ENCODE assay signal across 24 cellular contexts in the genomic region with DNA sequence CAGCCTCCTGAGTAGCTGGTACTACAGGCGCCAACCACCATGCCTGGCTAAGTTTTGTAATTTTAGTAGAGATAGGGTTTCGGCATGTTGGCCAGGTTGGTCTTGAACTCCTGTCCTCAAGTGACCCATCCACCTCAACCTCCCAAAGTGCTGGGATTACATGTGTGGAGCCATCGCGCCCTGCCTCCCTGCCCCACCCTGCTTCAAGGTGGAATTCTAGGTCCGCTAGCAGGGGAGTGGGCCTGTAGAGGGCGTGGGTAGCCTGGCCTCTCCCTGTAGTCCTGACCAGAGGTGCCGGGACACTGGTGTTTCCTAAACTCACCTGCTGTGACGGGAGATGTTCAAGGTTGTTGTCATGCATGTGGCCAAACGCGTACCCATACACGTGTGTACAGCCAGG. TPM values are rescaled to one million over a fixed set of nuclear protein-coding genes. Genes with fewer than 3 reads are reported as not detected.
DNase-seq lines count a peak whose midpoint lies in the region; FAIRE-seq and TF ChIP-seq lines count a peak whose summit lies in the region.
"Had no signal": no experiment of that assay in that cellular context is flagged by ENCODE, and none has a peak within 500 bp of the region (broad histone marks: within the 10 kb centered on the region; RNA-seq: fewer than 3 reads in every experiment).

No MANE protein-coding gene starts in this region.

- H3K14ac ChIP-seq in H1 (ENCODE audit: insufficient read length) = no peak overlapping the region

- no peak for TF ChIP-seq POLR2A in H1 (IDR thresholded peaks at IDR 0.05; ENCODE audit: control extremely low read depth in 1 of 2, low read depth in 2 of 2, low read length in 2 of 2)

- no peak overlapping the region for H3K4ac ChIP-seq in H1 (replicated peaks; ENCODE audit: insufficient read length, low read depth, low read length)

- H3K27ac ChIP-seq in HEK293 (ENCODE audit: extremely low read depth, low read depth, low read length) (no peak overlapping the region), H1 (ENCODE audit: low read depth, low read length) (no peak overlapping the region), small intestine (ENCODE audit: low read depth in 1 of 2, low read length in 1 of 2) (no peak overlapping the region)
- H3K27ac ChIP-seq: BLaER1, PC-9, SJSA1 had no signal

- H2AK5ac ChIP-seq in H1 (ENCODE audit: low read depth, low read length) = no peak overlapping the region

- TF ChIP-seq EP300 in H1 (IDR thresholded peaks at IDR 0.05; ENCODE audit: borderline replicate concordance in 1 of 2, low read depth in 2 of 2, low read length in 2 of 2) = no peak

- no peak overlapping the region for H3K23ac ChIP-seq in H1 (ENCODE audit: insufficient read length)

- TF ChIP-seq RAD21 in H1 (IDR thresholded peaks at IDR 0.05 in 1 of 2, conservative IDR thresholded peaks at IDR 0.05 in 1 of 2; ENCODE audit: low read depth in 2 of 2, low read length in 2 of 2) = peak in 1 of 2 experiments; percentile 17; a peak in 1 of 4 replicates

- H3K56ac ChIP-seq in H1 (replicated peaks; ENCODE audit: insufficient read length, low read depth, low read length) = no peak overlapping the region

- no peak overlapping the region for H2BK120ac ChIP-seq in H1 (replicated peaks; ENCODE audit: low read depth, low read length)

- no peak overlapping the region for H4K91ac ChIP-seq in H1 (replicated peaks; ENCODE audit: insufficient read length, low read length)

- 71% methylated on average over 8 of the region's 11 CpGs; no CpG with 5 or more reads in 1 of the 2 experiments for WGBS in H1 (ENCODE audit: extremely low coverage in 1 of 2, insufficient coverage in 1 of 2, insufficient read length in 1 of 2, insufficient replicate concordance in 2 of 2, low coverage in 1 of 2, low lambda C conversion rate in 2 of 2, missing lambda C conversion rate in 1 of 2), 2 experiments
- 86 to 89% (median 87%) methylated on average over 11 of the region's 11 CpGs for WGBS in small intestine, 3 donors

- H4K8ac ChIP-seq in H1 (ENCODE audit: extremely low read depth, insufficient read depth, low read length) = no peak overlapping the region

- H2BK12ac ChIP-seq in H1 (ENCODE audit: low read depth, low read length) = no peak overlapping the region

- FAIRE-seq in H1 (lab: Jason Lieb, UNC) (no peak), small intestine (lab: Jason Lieb, UNC) (no peak)
- FAIRE-seq: A204.1, GM12892, H54 had no signal

- no peaks in the 10 kb centered on the region for H3K23me2 ChIP-seq in H1 (ENCODE audit: low read depth, low read length)

- POLR2A ChIA-PET in HEK293 (lab: Yijun Ruan, JAX) (no interaction called here), H1 (lab: Charles Lee; ENCODE audit: partially characterized antibody) (no interaction called here)

- H3K4me3 ChIP-seq in HEK293 (ENCODE audit: low read depth, low read length) (no peak overlapping the region), H1 (ENCODE audit: extremely low read depth in 1 of 4, insufficient read depth in 2 of 4, low read depth in 3 of 4, low read length in 4 of 4) (no peak overlapping the region), small intestine (ENCODE audit: low read depth in 1 of 2, low read length in 2 of 2) (no peak overlapping the region)
- H3K4me3 ChIP-seq: BLaER1, PC-9, SJSA1 had no signal

- TF ChIP-seq CTCF in HEK293 (tag by site-specific recombination; IDR thresholded peaks at IDR 0.05) (no peak), H1 (IDR thresholded peaks at IDR 0.05; ENCODE audit: control extremely low read depth in 1 of 3, insufficient read depth in 1 of 3, low read depth in 1 of 3, low read length in 3 of 3) (peak in 2 of 3 experiments; percentile 28 to 36; a peak in 2 of 4 replicates)

- no peak overlapping the region for H2BK20ac ChIP-seq in H1 (ENCODE audit: low read length)

- no peak overlapping the region for H2AFZ ChIP-seq in H1 (ENCODE audit: low read length)
- H2AFZ ChIP-seq: PC-9 had no signal

- no peak overlapping the region; the same call in 1 of the 2 replicates for H2BK15ac ChIP-seq in H1 (ENCODE audit: low read length)

- H3K18ac ChIP-seq in H1 (ENCODE audit: extremely low read depth, low read length) = no peak overlapping the region

- no peak overlapping the region for H3K4me2 ChIP-seq in H1 (ENCODE audit: insufficient read depth in 1 of 2, low read depth in 2 of 2, low read length in 2 of 2)
- H3K4me2 ChIP-seq: BLaER1, PC-9 had no signal

- CTCF ChIA-PET in HEK293 (lab: Yijun Ruan, JAX) (interaction anchor here (0.6 kb wide), 1 partner anchor 52 kb away, joined by 3 read pairs; no protein-coding TSS in a partner anchor), H1 (lab: Charles Lee; ENCODE audit: partially characterized antibody) (no interaction called here)

- H3K27me3 ChIP-seq in H1 (replicated peaks in 1 of 4; ENCODE audit: control insufficient read depth in 3 of 4, extremely low read depth in 1 of 4, insufficient read depth in 3 of 4, low read length in 3 of 4) (peaks cover 0 to 6% (median 0%) of the 10 kb centered on the region in 4 experiments; a peak in 1 of 7 replicates), small intestine (ENCODE audit: control insufficient read depth in 2 of 2, insufficient read depth in 2 of 2, low read length in 2 of 2) (no peaks in the 10 kb centered on the region)
- H3K27me3 ChIP-seq: BLaER1 had no signal

- no peak overlapping the region for H3K9ac ChIP-seq in H1 (replicated peaks in 1 of 4; ENCODE audit: extremely low read depth in 1 of 4, low read depth in 3 of 4, low read length in 3 of 4)
- H3K9ac ChIP-seq: BLaER1 had no signal

- H4K20me1 ChIP-seq in H1 (replicated peaks in 1 of 2; ENCODE audit: control insufficient read depth in 1 of 2, insufficient read depth in 2 of 2, low read length in 2 of 2) = no peaks in the 10 kb centered on the region
- H4K20me1 ChIP-seq: BLaER1 had no signal

- H3K36me3 ChIP-seq in HEK293 (ENCODE audit: control insufficient read depth in 2 of 2, insufficient read depth in 1 of 2, low read length in 2 of 2) (no peaks in the 10 kb centered on the region), H1 (ENCODE audit: control insufficient read depth in 2 of 4, insufficient read depth in 4 of 4, low read length in 3 of 4) (no peaks in the 10 kb centered on the region), small intestine (ENCODE audit: control insufficient read depth in 2 of 2, insufficient read depth in 2 of 2, low read length in 2 of 2) (no peaks in the 10 kb centered on the region)
- H3K36me3 ChIP-seq: BLaER1, SJSA1 had no signal

- H4K5ac ChIP-seq in H1 (ENCODE audit: insufficient read length, low read depth, low read length) = no peak overlapping the region

- H3K79me2 ChIP-seq in H1 (ENCODE audit: control insufficient read depth in 1 of 2, insufficient read depth in 2 of 2, low read length in 2 of 2) = no peaks in the 10 kb centered on the region

- DNase-seq in H1 (ENCODE audit: low read depth in 1 of 2, low spot score in 2 of 2) = no peak
- no peak for DNase-seq in small intestine
- DNase-seq in stimulated activated CD4-positive, alpha-beta T cell treated with anti-CD3 and anti-CD28 coated beads, Interleukin-15, amount 100 ng/mL, for 24 hours = no peak
- DNase-seq: CD4-positive, CD25-positive, alpha-beta regulatory T cell; DMS153; DND-41; Karpas-422; NCI-H1092; NCI-H1417 treated with DMSO at 0.1 percent for 48 hours; NCI-H1694 treated with DMSO at 0.1 percent for 48 hours; NCI-H2081; NCI-H2227 treated with DMSO at 0.1 percent for 48 hours; NCI-H526 treated with DMSO at 0.1 percent for 48 hours; PC-9 had no signal

- H3K79me1 ChIP-seq in H1 (ENCODE audit: low read depth, low read length) = no peaks in the 10 kb centered on the region

- H3K4me1 ChIP-seq in HEK293 (ENCODE audit: control insufficient read depth, insufficient read depth, low read length) (no peaks in the 10 kb centered on the region), H1 (replicated peaks in 1 of 4; ENCODE audit: control insufficient read depth in 3 of 4, insufficient read depth in 4 of 4, low read length in 3 of 4) (no peaks in the 10 kb centered on the region), small intestine (ENCODE audit: control insufficient read depth in 2 of 2, insufficient read depth in 1 of 2, low read depth in 1 of 2, low read length in 1 of 2) (no peaks in the 10 kb centered on the region)
- H3K4me1 ChIP-seq: BLaER1, SJSA1 had no signal

- H3K9me3 ChIP-seq in HEK293 (ENCODE audit: control insufficient read depth, insufficient read depth, low read depth, low read length) (no peaks in the 10 kb centered on the region), H1 (ENCODE audit: insufficient read depth in 2 of 2, low read depth in 1 of 2, low read length in 1 of 2) (no peaks in the 10 kb centered on the region), small intestine (ENCODE audit: control insufficient read depth, low read depth) (no peaks in the 10 kb centered on the region)
- H3K9me3 ChIP-seq: BLaER1, SJSA1 had no signal

- no peak overlapping the region for H2BK5ac ChIP-seq in H1 (ENCODE audit: low read depth, low read length)

RNA-seq across cellular contexts. Expression of a gene that starts 0.4 kb away (rescaled TPM):
- total RNA-seq in H1 (2021; fragmentation: NEBNext Ultra II Directional; extraction: Animal tissue kit (Norgen Biotek cat#: 25700)) = 0.77 TPM in 1 of 2 replicates, not detected in the other
- polyA plus RNA-seq in H1 (2011; rRNA removed) (0.50 and 0.72 TPM in 2 replicates), small intestine (1 to 10 TPM in 1 of 3 donors, under 1 TPM in 2; 0.34 to 2.7 (median 0.54) TPM)
- polyA plus RNA-seq in H1 (2011; cell fraction: cytosol; rRNA removed) = 0.97 TPM
- 2.2 TPM for polyA plus RNA-seq in H1 (2011; cell fraction: nucleus; rRNA removed)
- polyA plus RNA-seq in H1 (2012, experiment 1 of 2) = 0.55 to 1.2 TPM (median 0.88 TPM) in 4 replicates
- 0.83 TPM for polyA plus RNA-seq in H1 (2012, experiment 2 of 2)
- 0.22 TPM for polyA plus RNA-seq in H1 (2013, experiment 1 of 2)
- polyA plus RNA-seq in H1 (2013, experiment 2 of 2) = 0.22 TPM
- 0.38 TPM in 1 of 2 replicates, not detected in the other for polyA minus RNA-seq in H1 (2011; rRNA and poly(A)+ RNA removed)
- polyA minus RNA-seq in H1 (2011; cell fraction: cytosol; rRNA and poly(A)+ RNA removed) = not detected
- polyA minus RNA-seq in H1 (2011; cell fraction: nucleus; rRNA and poly(A)+ RNA removed) = not detected
- total RNA-seq: NCI-H460, PC-9, RPMI7951, SJSA1 had no signal
- polyA plus RNA-seq: AG04450 had no signal

RNA-seq across cellular contexts. Expression of a gene that starts 8.6 kb away (rescaled TPM):
- total RNA-seq in H1 (2021; fragmentation: NEBNext Ultra II Directional; extraction: Animal tissue kit (Norgen Biotek cat#: 25700)) = 573 and 582 TPM in 2 replicates
- polyA plus RNA-seq in H1 (2011; rRNA removed) = 143 and 235 TPM in 2 replicates
- polyA plus RNA-seq in H1 (2011; cell fraction: cytosol; rRNA removed) = 164 TPM
- polyA plus RNA-seq in H1 (2011; cell fraction: nucleus; rRNA removed) = 312 TPM
- polyA plus RNA-seq in H1 (2012, experiment 1 of 2) = 535 to 570 TPM (median 550 TPM) in 4 replicates
- 371 TPM for polyA plus RNA-seq in H1 (2012, experiment 2 of 2)
- polyA plus RNA-seq in H1 (2013, experiment 1 of 2) = 276 TPM
- polyA plus RNA-seq in H1 (2013, experiment 2 of 2) = 265 TPM
- 157 and 182 TPM in 2 replicates for polyA minus RNA-seq in H1 (2011; rRNA and poly(A)+ RNA removed)
- polyA minus RNA-seq in H1 (2011; cell fraction: cytosol; rRNA and poly(A)+ RNA removed) = 249 TPM
- polyA minus RNA-seq in H1 (2011; cell fraction: nucleus; rRNA and poly(A)+ RNA removed) = 152 TPM
- polyA plus RNA-seq in small intestine = 100 to 1,000 TPM in 1 of 3 donors, 10 to 100 TPM in 2; 80.7 to 227 (median 88.1) TPM

RNA-seq across cellular contexts. Expression of a gene that starts 26.4 kb away (rescaled TPM):
- total RNA-seq in H1 (2021; fragmentation: NEBNext Ultra II Directional; extraction: Animal tissue kit (Norgen Biotek cat#: 25700)) = 48.1 and 54.0 TPM in 2 replicates
- polyA plus RNA-seq in H1 (2011; rRNA removed) (18.0 and 31.5 TPM in 2 replicates), small intestine (10 to 100 TPM; 24.1 to 87.0 (median 72.1) TPM)
- 18.1 TPM for polyA plus RNA-seq in H1 (2011; cell fraction: cytosol; rRNA removed)
- 23.6 TPM for polyA plus RNA-seq in H1 (2011; cell fraction: nucleus; rRNA removed)
- 45.9 to 52.0 TPM (median 51.1 TPM) in 4 replicates for polyA plus RNA-seq in H1 (2012, experiment 1 of 2)
- polyA plus RNA-seq in H1 (2012, experiment 2 of 2) = 52.2 TPM
- 55.6 TPM for polyA plus RNA-seq in H1 (2013, experiment 1 of 2)
- 57.5 TPM for polyA plus RNA-seq in H1 (2013, experiment 2 of 2)
- polyA minus RNA-seq in H1 (2011; rRNA and poly(A)+ RNA removed) = 11.9 and 19.4 TPM in 2 replicates
- 33.5 TPM for polyA minus RNA-seq in H1 (2011; cell fraction: cytosol; rRNA and poly(A)+ RNA removed)
- polyA minus RNA-seq in H1 (2011; cell fraction: nucleus; rRNA and poly(A)+ RNA removed) = 17.9 TPM

RNA-seq across cellular contexts. Expression of a gene that starts 30.9 kb away (rescaled TPM):
- 21.1 and 24.6 TPM in 2 replicates for total RNA-seq in H1 (2021; fragmentation: NEBNext Ultra II Directional; extraction: Animal tissue kit (Norgen Biotek cat#: 25700))
- 24.6 and 33.7 TPM in 2 replicates for polyA plus RNA-seq in H1 (2011; rRNA removed)
- 19.3 TPM for polyA plus RNA-seq in H1 (2011; cell fraction: cytosol; rRNA removed)
- 16.0 TPM for polyA plus RNA-seq in H1 (2011; cell fraction: nucleus; rRNA removed)
- 12.4 to 17.6 TPM (median 16.4 TPM) in 4 replicates for polyA plus RNA-seq in H1 (2012, experiment 1 of 2)
- polyA plus RNA-seq in H1 (2012, experiment 2 of 2) = 18.0 TPM
- polyA plus RNA-seq in H1 (2013, experiment 1 of 2) = 17.0 TPM
- 19.9 TPM for polyA plus RNA-seq in H1 (2013, experiment 2 of 2)
- polyA minus RNA-seq in H1 (2011; rRNA and poly(A)+ RNA removed) = 6.2 and 6.6 TPM in 2 replicates
- 14.1 TPM for polyA minus RNA-seq in H1 (2011; cell fraction: cytosol; rRNA and poly(A)+ RNA removed)
- 9.0 TPM for polyA minus RNA-seq in H1 (2011; cell fraction: nucleus; rRNA and poly(A)+ RNA removed)
- polyA plus RNA-seq in small intestine = 100 to 1,000 TPM in 2 of 3 donors, 10 to 100 TPM in 1; 75.7 to 120 (median 114) TPM
- total RNA-seq: Right ventricle myocardium inferior, RPMI7951, SJSA1 had no signal
- polyA plus RNA-seq: AG04450 had no signal

RNA-seq across cellular contexts. Expression of a gene that starts 40.2 kb away (rescaled TPM):
- 56.3 and 60.8 TPM in 2 replicates for total RNA-seq in H1 (2021; fragmentation: NEBNext Ultra II Directional; extraction: Animal tissue kit (Norgen Biotek cat#: 25700))
- polyA plus RNA-seq in H1 (2011; rRNA removed) (29.3 and 38.5 TPM in 2 replicates), small intestine (10 to 100 TPM; 63.2 to 65.9 (median 63.5) TPM)
- 62.3 TPM for polyA plus RNA-seq in H1 (2011; cell fraction: cytosol; rRNA removed)
- polyA plus RNA-seq in H1 (2011; cell fraction: nucleus; rRNA removed) = 44.0 TPM
- polyA plus RNA-seq in H1 (2012, experiment 1 of 2) = 62.5 to 69.8 TPM (median 66.6 TPM) in 4 replicates
- 35.4 TPM for polyA plus RNA-seq in H1 (2012, experiment 2 of 2)
- 56.6 TPM for polyA plus RNA-seq in H1 (2013, experiment 1 of 2)
- polyA plus RNA-seq in H1 (2013, experiment 2 of 2) = 49.7 TPM
- polyA minus RNA-seq in H1 (2011; rRNA and poly(A)+ RNA removed) = 30.4 TPM in 2 replicates
- 33.5 TPM for polyA minus RNA-seq in H1 (2011; cell fraction: cytosol; rRNA and poly(A)+ RNA removed)
- 13.9 TPM for polyA minus RNA-seq in H1 (2011; cell fraction: nucleus; rRNA and poly(A)+ RNA removed)
